ENCODE assay signal across 20 cellular contexts in genomic region chr9:108937561-108938305, GRCh38.
"Had no signal": no experiment of that assay in that cellular context is flagged by ENCODE, and none has a peak within 500 bp of the region (broad histone marks: within the 10 kb centered on the region; RNA-seq: fewer than 3 reads in every experiment).

No MANE protein-coding gene starts in this region.

- H3K27ac ChIP-seq: HL-60, SJSA1, SK-N-MC had no signal

- H3K4me3 ChIP-seq: MG63, SJSA1, SK-N-MC had no signal

- H3K27ac Mint-ChIP-seq: IgD-negative memory B cell had no signal

- H3K27me3 ChIP-seq: MG63, SJSA1 had no signal

- H3K27me3 Mint-ChIP-seq: IgD-negative memory B cell had no signal

- H3K9me3 ChIP-seq: MG63, SJSA1 had no signal

- H3K9me3 Mint-ChIP-seq: IgD-negative memory B cell had no signal

- FAIRE-seq: HTR-8/SVneo, RCC 7860 had no signal

- DNase-seq: KBM-7, MG63, NCI-H1092 treated with DMSO at 0.1 percent for 48 hours, NCI-H1436, NCI-H187, NCI-H2029 treated with DMSO at 0.1 percent for 48 hours, NCI-H2107, NCI-H2227 treated with DMSO at 0.1 percent for 48 hours, NCI-H524 treated with DMSO at 0.1 percent for 48 hours, NCI-H69, NCI-H774, Right ventricle myocardium superior, RPMI8226, SIG-M5 had no signal
